In genomic region chr4:152691761-152692160, GRCh38 we compare ENCODE assay signal across 28 cellular contexts. TPM values are rescaled to one million over a fixed set of nuclear protein-coding genes. Genes with fewer than 3 reads are reported as not detected.
A peak's percentile ranks its signal among the peaks of the same experiment; 100 is the strongest.
DNase-seq lines count a peak whose midpoint lies in the region; ATAC-seq, FAIRE-seq and TF ChIP-seq lines count a peak whose summit lies in the region.
"Had no signal": no experiment of that assay in that cellular context is flagged by ENCODE, and none has a peak within 500 bp of the region (broad histone marks: within the 10 kb centered on the region; RNA-seq: fewer than 3 reads in every experiment).

No MANE protein-coding gene starts in this region.

- H3K4me3 ChIP-seq in right atrium auricular region (no peak overlapping the region), small intestine (ENCODE audit: low read depth in 1 of 2, low read length in 2 of 2) (no peak overlapping the region), H7 (ENCODE audit: insufficient read depth, low read depth, low read length) (no peak overlapping the region)
- H3K4me3 ChIP-seq: thoracic aorta had no signal

- H3K4me1 ChIP-seq in right atrium auricular region (peaks cover 0 to 23% of the 10 kb centered on the region in 2 donors), small intestine (ENCODE audit: control insufficient read depth in 2 of 2, insufficient read depth in 1 of 2, low read depth in 1 of 2, low read length in 1 of 2) (peaks cover 0 to 2% of the 10 kb centered on the region in 2 donors)

- no peak for ATAC-seq in Right ventricle myocardium inferior
- ATAC-seq: activated CD8-positive, alpha-beta T cell treated with anti-CD3 and anti-CD28 coated beads, Interleukin-2, amount 10 ng/mL, durations not matched to agents 7 days and 5 days; left lobe of liver; naive thymus-derived CD8-positive, alpha-beta T cell; stimulated activated naive CD8-positive, alpha-beta T cell treated with anti-CD3 and anti-CD28 coated beads, Interleukin-15, Interleukin-2, amounts not matched to agents 100 U/mL and 50 U/mL, for 24 hours had no signal

- H3K27ac ChIP-seq in right atrium auricular region (peak overlapping the region; percentile 69 to 89), small intestine (ENCODE audit: low read depth in 1 of 2, low read length in 1 of 2) (no peak overlapping the region)
- H3K27ac ChIP-seq: epithelial cell of prostate, thoracic aorta had no signal

- no peak for TF ChIP-seq CTCF in right atrium auricular region (IDR thresholded peaks at IDR 0.05)

- H3K27me3 ChIP-seq in right atrium auricular region (no peaks in the 10 kb centered on the region), small intestine (ENCODE audit: control insufficient read depth in 2 of 2, insufficient read depth in 2 of 2, low read length in 2 of 2) (no peaks in the 10 kb centered on the region), H7 (ENCODE audit: control insufficient read depth, insufficient read depth, low read length) (no peaks in the 10 kb centered on the region)

- H3K9me3 ChIP-seq in right atrium auricular region (no peaks in the 10 kb centered on the region), small intestine (ENCODE audit: control insufficient read depth, low read depth) (no peaks in the 10 kb centered on the region)
- H3K9me3 ChIP-seq: thoracic aorta had no signal

- no peak for FAIRE-seq in small intestine (lab: Jason Lieb, UNC)
- FAIRE-seq: TTC549 had no signal

- intact Hi-C loops in Right ventricle myocardium inferior (cut with DNase I): no loop called here

- no peaks in the 10 kb centered on the region for H3K36me3 ChIP-seq in right atrium auricular region
- no peaks in the 10 kb centered on the region for H3K36me3 ChIP-seq in small intestine (ENCODE audit: control insufficient read depth in 2 of 2, insufficient read depth in 2 of 2, low read length in 2 of 2)
- H3K36me3 ChIP-seq in H7 (replicated peaks; ENCODE audit: control insufficient read depth, insufficient read depth, low read length): no peaks in the 10 kb centered on the region
- H3K36me3 ChIP-seq: thoracic aorta had no signal

- 17 to 58% (median 57%) methylated on average over 1 of the region's 1 CpG for WGBS in small intestine, 3 donors

- DNase-seq in right atrium auricular region (ENCODE audit: low spot score): no peak
- no peak for DNase-seq in Right ventricle myocardium inferior (ENCODE audit: missing footprints)
- DNase-seq in NCI-H146 (lab: John Stamatoyannopoulos, UW): peak; percentile 46
- peak; percentile 56 for DNase-seq in SW480 (ENCODE audit: low spot score)
- peak; percentile 54 for DNase-seq in small intestine
- DNase-seq in CD1c-positive myeloid dendritic cell (ENCODE audit: extremely low spot score): no peak
- DNase-seq in H7: no peak
- DNase-seq in cerebellar cortex (ENCODE audit: low spot score): no peak
- DNase-seq: activated CD4-positive, alpha-beta T cell treated with anti-CD3 and anti-CD28 coated beads for 1 hour; activated CD8-positive, alpha-beta T cell treated with anti-CD3 and anti-CD28 coated beads, Interleukin-2, amount 10 ng/mL, durations not matched to agents 7 days and 5 days; activated effector memory CD4-positive, alpha-beta T cell treated with anti-CD3 and anti-CD28 coated beads, Interleukin-2, amount 50 U/mL, for 16 hours; activated naive CD8-positive, alpha-beta T cell treated with anti-CD3 and anti-CD28 coated beads, Interleukin-2, amount 10 ng/mL, durations not matched to agents 7 days and 5 days; activated T-cell treated with anti-CD3 and anti-CD28 coated beads for 4 hours; CD4-positive, CD25-positive, alpha-beta regulatory T cell; cerebellar nuclear complex; DMS79; GF-D8; head of caudate nucleus; HFFc6; naive thymus-derived CD8-positive, alpha-beta T cell; NCI-H1694 treated with DMSO at 0.1 percent for 48 hours; NK-92 treated with Interleukin-12 subunit alpha and Interleukin-12 subunit beta, amount 100 ng/mL, for 24 hours; stimulated activated CD4-positive, alpha-beta T cell treated with anti-CD3 and anti-CD28 coated beads, Interleukin-12 subunit alpha, Interleukin-12 subunit beta, amount 100 ng/mL, for 4 hours; stimulated activated naive CD8-positive, alpha-beta T cell treated with anti-CD3 and anti-CD28 coated beads, Interleukin-15, Interleukin-2, amounts not matched to agents 100 U/mL and 50 U/mL, for 24 hours had no signal

RNA-seq across cellular contexts. Expression of gene TMEM154, which starts 12.0 kb away (rescaled TPM):
- total RNA-seq in right atrium auricular region (1 to 10 TPM; 1.4 to 2.0 TPM), Right ventricle myocardium inferior (3.2 TPM)
- 1 to 10 TPM in 1 of 3 donors, under 1 TPM in 2; under 0.01 to 3.8 (median 0.95) TPM for polyA plus RNA-seq in small intestine
- total RNA-seq in H7 (2014; rRNA removed; shearing (Covaris generic)): 0.31 and 1.4 TPM in 2 replicates

Comparison
In these comparisons a context has a peak if more than half of its experiments do, and no peak if none do; other contexts are left out.
1. DNase-seq: peak in NCI-H146 (single experiment), SW480 (single experiment) and small intestine (single experiment); none in right atrium auricular region (single experiment), Right ventricle myocardium inferior (single experiment), CD1c-positive myeloid dendritic cell (single experiment), H7 (single experiment) and cerebellar cortex (single experiment).
2. H3K27ac ChIP-seq: peak in right atrium auricular region (2 of 2); none in small intestine (0 of 2).